1 cellular context compared by ENCODE assay signal in genomic region chr5:55187370-55187769, GRCh38.
TF ChIP-seq lines count a peak whose summit lies in the region.

No MANE protein-coding gene starts in this region.

TF ChIP-seq in H1, 55 proteins besides CTCF, POLR2A, EP300 and RAD21:
- TF ChIP-seq USF2 (IDR thresholded peaks at IDR 0.05; ENCODE audit: low read length) (no peak), ASH2L (IDR thresholded peaks at IDR 0.05; ENCODE audit: low read length) (no peak), SP4 (IDR thresholded peaks at IDR 0.05; ENCODE audit: low read length) (no peak), E2F6 (IDR thresholded peaks at IDR 0.05) (no peak), CBX8 (IDR thresholded peaks at IDR 0.05; ENCODE audit: borderline replicate concordance, low read depth, low read length) (no peak), SIN3A (conservative IDR thresholded peaks at IDR 0.05 in 1 of 2, IDR thresholded peaks at IDR 0.05 in 1 of 2; ENCODE audit: low read depth in 1 of 2, low read length in 2 of 2) (no peak), BCL11A (IDR thresholded peaks at IDR 0.05; ENCODE audit: low read depth in 2 of 2, low read length in 2 of 2) (no peak), RFX5 (IDR thresholded peaks at IDR 0.05; ENCODE audit: borderline replicate concordance, low read depth, low read length) (no peak), TBP (IDR thresholded peaks at IDR 0.05; ENCODE audit: low read depth, low read length) (no peak), RNF2 (IDR thresholded peaks at IDR 0.05; ENCODE audit: borderline replicate concordance, low read depth, low read length, missing control alignments, poor library complexity, severe bottlenecking) (no peak), ZNF274 (IDR thresholded peaks at IDR 0.05; ENCODE audit: borderline replicate concordance, extremely low read depth, low read length) (no peak), CTBP2 (IDR thresholded peaks at IDR 0.05; ENCODE audit: borderline replicate concordance, insufficient read depth, insufficient read length, low read length) (no peak), BRCA1 (IDR thresholded peaks at IDR 0.05; ENCODE audit: low read depth, low read length) (no peak), HDAC6 (IDR thresholded peaks at IDR 0.05; ENCODE audit: low read depth, low read length) (no peak), NANOG (IDR thresholded peaks at IDR 0.05; ENCODE audit: insufficient read depth, low read depth, low read length, poor library complexity, severe bottlenecking) (no peak)
